ENCODE assay signal across 8 cellular contexts in the genomic region with DNA sequence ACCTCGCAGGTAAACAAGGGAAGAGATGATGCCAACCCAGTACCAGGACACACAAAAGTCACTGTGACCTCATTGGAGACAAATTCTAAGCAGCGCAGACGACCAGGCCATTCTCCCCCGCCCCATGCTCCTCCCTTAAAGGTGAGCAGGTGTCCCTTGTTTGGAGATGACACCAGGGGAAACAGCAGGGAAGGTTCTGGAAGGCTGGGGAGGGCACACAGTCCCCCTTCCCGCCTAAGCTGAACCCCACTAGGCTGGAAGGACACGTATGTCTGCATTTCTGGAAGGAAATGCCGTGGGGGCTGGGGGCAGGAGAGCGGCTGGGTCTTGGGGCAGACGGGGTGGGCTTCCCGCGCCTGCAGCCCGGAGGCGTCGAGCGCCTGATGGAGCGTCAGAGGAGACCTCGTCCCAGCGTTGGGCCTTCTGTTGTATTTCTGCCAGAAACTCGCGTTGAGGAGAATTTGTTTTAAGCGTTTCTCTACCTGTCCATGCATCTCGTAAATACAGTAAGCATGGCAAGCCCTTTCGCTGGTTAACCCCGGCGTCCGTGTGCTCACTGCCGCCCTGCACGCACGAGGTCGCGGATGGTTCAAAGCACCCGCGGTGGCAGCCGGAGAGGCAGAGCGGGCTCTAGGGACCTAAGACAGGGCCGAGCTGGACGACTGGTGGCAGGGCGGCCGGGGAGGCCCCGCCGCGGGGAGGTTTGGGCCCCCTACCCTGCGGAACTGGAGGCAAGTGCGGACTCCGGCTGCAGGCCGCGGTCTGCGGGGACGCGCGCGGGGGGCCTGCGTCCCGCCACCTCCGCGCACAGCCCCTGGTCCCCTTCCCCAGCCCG.
DNase-seq lines count a peak whose midpoint lies in the region; ATAC-seq and TF ChIP-seq lines count a peak whose summit lies in the region.

No MANE protein-coding gene starts in this region.

- no peaks in the 10 kb centered on the region for H3K36me3 Mint-ChIP-seq in activated naive CD4-positive, alpha-beta T cell treated with anti-CD3 and anti-CD28 coated beads, Interleukin-2, amount 10 ng/mL, durations not matched to agents 7 days and 5 days
- H3K36me3 Mint-ChIP-seq in stimulated activated memory B cell treated with anti-CD40 and anti-IgM and Interleukin-4, amounts not matched to agents 10 μg/mL and 1 μg/mL and 100 μg/mL, for 72 hours = no peaks in the 10 kb centered on the region

- peaks cover 22% of the 10 kb centered on the region for H3K4me1 Mint-ChIP-seq in activated naive CD4-positive, alpha-beta T cell treated with anti-CD3 and anti-CD28 coated beads, Interleukin-2, amount 10 ng/mL, durations not matched to agents 7 days and 5 days
- H3K4me1 Mint-ChIP-seq in stimulated activated memory B cell treated with anti-CD40 and anti-IgM and Interleukin-4, amounts not matched to agents 10 μg/mL and 1 μg/mL and 100 μg/mL, for 72 hours = peaks cover 34% of the 10 kb centered on the region

- peak overlapping the region; percentile 70 for H3K4me3 Mint-ChIP-seq in activated naive CD4-positive, alpha-beta T cell treated with anti-CD3 and anti-CD28 coated beads, Interleukin-2, amount 10 ng/mL, durations not matched to agents 7 days and 5 days
- peak overlapping the region; percentile 80 for H3K4me3 Mint-ChIP-seq in stimulated activated memory B cell treated with anti-CD40 and anti-IgM and Interleukin-4, amounts not matched to agents 10 μg/mL and 1 μg/mL and 100 μg/mL, for 72 hours

- H3K27me3 Mint-ChIP-seq in activated naive CD4-positive, alpha-beta T cell treated with anti-CD3 and anti-CD28 coated beads, Interleukin-2, amount 10 ng/mL, durations not matched to agents 7 days and 5 days = peaks cover 91% of the 10 kb centered on the region
- H3K27me3 Mint-ChIP-seq in stimulated activated memory B cell treated with anti-CD40 and anti-IgM and Interleukin-4, amounts not matched to agents 10 μg/mL and 1 μg/mL and 100 μg/mL, for 72 hours = peaks cover 73% of the 10 kb centered on the region

- peak overlapping the region; percentile 72 for H3K4me3 ChIP-seq in iPS-18c (ENCODE audit: insufficient read depth, low read depth, low read length)

- ATAC-seq in HG03354 (IDR thresholded peaks at IDR 0.05; ENCODE audit: poor library complexity, severe bottlenecking, unreplicated experiment) (peak; percentile 20), HG03135 (IDR thresholded peaks at IDR 0.05; ENCODE audit: unreplicated experiment) (no peak)
- ATAC-seq in stimulated activated memory B cell treated with anti-CD40 and anti-IgM and Interleukin-4, amounts not matched to agents 10 μg/mL and 1 μg/mL and 100 μg/mL, for 72 hours = peak; percentile 13

- no peaks in the 10 kb centered on the region for H3K9me3 Mint-ChIP-seq in activated naive CD4-positive, alpha-beta T cell treated with anti-CD3 and anti-CD28 coated beads, Interleukin-2, amount 10 ng/mL, durations not matched to agents 7 days and 5 days
- H3K9me3 Mint-ChIP-seq in stimulated activated memory B cell treated with anti-CD40 and anti-IgM and Interleukin-4, amounts not matched to agents 10 μg/mL and 1 μg/mL and 100 μg/mL, for 72 hours = no peaks in the 10 kb centered on the region

- TF ChIP-seq CTCF in GM10266 (IDR thresholded peaks at IDR 0.05; ENCODE audit: control insufficient read depth, insufficient read depth, low read depth, missing control alignments) = no peak

- peak; percentile 68 for DNase-seq in GM10266 (ENCODE audit: extremely low spot score)
- peak; percentile 37 for DNase-seq in activated naive CD4-positive, alpha-beta T cell treated with anti-CD3 and anti-CD28 coated beads, Interleukin-2, amount 10 ng/mL, durations not matched to agents 7 days and 5 days
- no peak for DNase-seq in NCI-H1436 (lab: John Stamatoyannopoulos, UW)
- no peak for DNase-seq in GM03348 (ENCODE audit: low spot score)

- H3K9me3 ChIP-seq in iPS-18c (ENCODE audit: control insufficient read depth, insufficient read depth, low read length) = peaks cover 6% of the 10 kb centered on the region

- CTCF ChIA-PET in activated naive CD4-positive, alpha-beta T cell treated with anti-CD3 and anti-CD28 coated beads, Interleukin-2, amount 10 ng/mL, durations not matched to agents 7 days and 5 days (lab: Charles Lee) = no interaction called here

- peak overlapping the region; percentile 70 for H3K27ac Mint-ChIP-seq in activated naive CD4-positive, alpha-beta T cell treated with anti-CD3 and anti-CD28 coated beads, Interleukin-2, amount 10 ng/mL, durations not matched to agents 7 days and 5 days
- no peak overlapping the region for H3K27ac Mint-ChIP-seq in stimulated activated memory B cell treated with anti-CD40 and anti-IgM and Interleukin-4, amounts not matched to agents 10 μg/mL and 1 μg/mL and 100 μg/mL, for 72 hours

Comparison
In these comparisons a context has a peak if more than half of its experiments do, and no peak if none do; other contexts are left out.
1. DNase-seq: peak in GM10266 (single experiment) and activated naive CD4-positive, alpha-beta T cell treated with anti-CD3 and anti-CD28 coated beads, Interleukin-2, amount 10 ng/mL, durations not matched to agents 7 days and 5 days (single experiment); none in NCI-H1436 (single experiment) and GM03348 (single experiment).